In genomic region chr10:125076891-125077643, GRCh38 we compare ENCODE assay signal across 16 cellular contexts.
DNase-seq lines count a peak whose midpoint lies in the region; ATAC-seq and TF ChIP-seq lines count a peak whose summit lies in the region.
"Had no signal": no experiment of that assay in that cellular context is flagged by ENCODE, and none has a peak within 500 bp of the region (broad histone marks: within the 10 kb centered on the region; RNA-seq: fewer than 3 reads in every experiment).

No MANE protein-coding gene starts in this region.

- no peak for TF ChIP-seq EP300 in stomach (IDR thresholded peaks at IDR 0.05)

- H3K79me2 ChIP-seq in fibroblast of lung (ENCODE audit: control insufficient read depth, insufficient read depth, low read length) = peaks cover 67% of the 10 kb centered on the region

- H3K4me3 ChIP-seq in fibroblast of lung (replicated peaks in 1 of 4; ENCODE audit: control extremely low read depth in 1 of 4, insufficient read depth in 1 of 4, low read depth in 3 of 4, low read length in 4 of 4) (no peak overlapping the region), lower lobe of right lung (no peak overlapping the region), stomach (no peak overlapping the region)

- TF ChIP-seq CTCF in fibroblast of lung (conservative IDR thresholded peaks at IDR 0.05 in 1 of 2, IDR thresholded peaks at IDR 0.05 in 1 of 2; ENCODE audit: low read depth in 1 of 2, low read length in 2 of 2) (no peak), lower lobe of right lung (IDR thresholded peaks at IDR 0.05) (no peak), stomach (IDR thresholded peaks at IDR 0.05) (no peak)

- no peak overlapping the region for H3K9ac ChIP-seq in fibroblast of lung (ENCODE audit: insufficient read depth, low read length)

- H3K36me3 ChIP-seq in fibroblast of lung (ENCODE audit: control insufficient read depth, insufficient read depth, low read length) (peaks cover 2% of the 10 kb centered on the region), lower lobe of right lung (peaks cover 18% of the 10 kb centered on the region), stomach (peaks cover 0 to 55% (median 25%) of the 10 kb centered on the region in 4 donors)

- no peak overlapping the region for H3K4me2 ChIP-seq in fibroblast of lung (ENCODE audit: extremely low read depth, insufficient read depth, low read length)

- H3K27me3 ChIP-seq in fibroblast of lung (ENCODE audit: control insufficient read depth, insufficient read depth, low read length) = no peaks in the 10 kb centered on the region
- no peaks in the 10 kb centered on the region for H3K27me3 ChIP-seq in lower lobe of right lung (ENCODE audit: low read depth)
- no peaks in the 10 kb centered on the region for H3K27me3 ChIP-seq in stomach

- no peak overlapping the region for H2AFZ ChIP-seq in fibroblast of lung (ENCODE audit: low read length)

- intact Hi-C loops in lower lobe of right lung (cut with DNase I) = no loop called here
- intact Hi-C loops in stomach (cut with DNase I; ENCODE audit: low total_unique reads) = no loop called here

- no peaks in the 10 kb centered on the region for H3K9me3 ChIP-seq in fibroblast of lung (ENCODE audit: control insufficient read depth, insufficient read depth, low read depth, low read length)
- H3K9me3 ChIP-seq in lower lobe of right lung = no peaks in the 10 kb centered on the region
- H3K9me3 ChIP-seq in stomach = no peaks in the 10 kb centered on the region

- no peaks in the 10 kb centered on the region for H4K20me1 ChIP-seq in fibroblast of lung (ENCODE audit: control insufficient read depth, extremely low read depth, insufficient read depth, low read length)

- TF ChIP-seq POLR2A in stomach (IDR thresholded peaks at IDR 0.05) = no peak

- ATAC-seq in lower lobe of right lung (peak in 1 of 2 donors; percentile 23), HG02973 (IDR thresholded peaks at IDR 0.05; ENCODE audit: unreplicated experiment) (no peak)
- ATAC-seq: activated CD8-positive, alpha-beta T cell treated with anti-CD3 and anti-CD28 coated beads for 36 hours; naive thymus-derived CD4-positive, alpha-beta T cell; SK-N-SH treated with all-trans-retinoic acid at 6 μM for 48 hours; stimulated activated naive CD8-positive, alpha-beta T cell treated with anti-CD3 and anti-CD28 coated beads, Interleukin-15, Interleukin-2, amounts not matched to agents 100 U/mL and 50 U/mL, for 24 hours had no signal

- H3K4me1 ChIP-seq in fibroblast of lung (ENCODE audit: control insufficient read depth, extremely low read depth, insufficient read depth, low read length) (peaks cover 11% of the 10 kb centered on the region), lower lobe of right lung (peaks cover 11% of the 10 kb centered on the region), stomach (peaks cover 0 to 28% (median 13%) of the 10 kb centered on the region in 4 donors)

- H3K27ac ChIP-seq in fibroblast of lung (ENCODE audit: insufficient read depth, low read length) = peak overlapping the region; percentile 74
- H3K27ac ChIP-seq in lower lobe of right lung = peak overlapping the region; percentile 67
- peak overlapping the region in 3 of 5 donors; percentile 17 to 35 (median 26) for H3K27ac ChIP-seq in stomach

- DNase-seq in RPMI7951 (ENCODE audit: low read depth) (peak; percentile 31), fibroblast of lung (ENCODE audit: low read depth in 2 of 2) (peak in 1 of 2 donors; percentile 66), lower lobe of right lung (no peak), stomach (no peak), C1 segment of cervical spinal cord (lab: John Stamatoyannopoulos, UW) (no peak), SW 1271 (lab: John Stamatoyannopoulos, UW) (no peak), Kasumi-1 (lab: John Stamatoyannopoulos, UW) (no peak)
- DNase-seq: activated CD8-positive, alpha-beta T cell treated with anti-CD3 and anti-CD28 coated beads for 36 hours; effector CD8-positive, alpha-beta T cell; GOT3; naive thymus-derived CD4-positive, alpha-beta T cell; NCI-H1092 treated with DMSO at 0.1 percent for 48 hours; NCI-H446; stimulated activated naive CD8-positive, alpha-beta T cell treated with anti-CD3 and anti-CD28 coated beads, Interleukin-15, Interleukin-2, amounts not matched to agents 100 U/mL and 50 U/mL, for 24 hours had no signal

- WGBS in stomach, 5 donors = 78 to 83% (median 82%) methylated on average over 15 of the region's 15 CpGs
